ENCODE assay signal across 9 cellular contexts in genomic region chr3:128727485-128727884, GRCh38. TPM values are rescaled to one million over a fixed set of nuclear protein-coding genes. Genes with fewer than 3 reads are reported as not detected.
DNase-seq lines count a peak whose midpoint lies in the region; ATAC-seq and TF ChIP-seq lines count a peak whose summit lies in the region.
"Had no signal": no experiment of that assay in that cellular context is flagged by ENCODE, and none has a peak within 500 bp of the region (broad histone marks: within the 10 kb centered on the region; RNA-seq: fewer than 3 reads in every experiment).

No MANE protein-coding gene starts in this region.

- H3K9me3 ChIP-seq in ES-I3 (ENCODE audit: control insufficient read depth, insufficient read depth, low read length) (no peaks in the 10 kb centered on the region), SJCRH30 (replicated peaks) (no peaks in the 10 kb centered on the region), esophagus muscularis mucosa (no peaks in the 10 kb centered on the region), trophoblast cell (ENCODE audit: insufficient read depth, low read depth, low read length) (no peaks in the 10 kb centered on the region)

- H2BK12ac ChIP-seq in trophoblast cell (ENCODE audit: low read length) = no peak overlapping the region

- WGBS in esophagus muscularis mucosa = 36% methylated on average over 6 of the region's 6 CpGs
- WGBS in trophoblast cell (ENCODE audit: extremely low coverage, insufficient coverage, insufficient read length) = no CpG with 5 or more reads among the region's 6 CpGs

- H3K9ac ChIP-seq in ES-I3 (ENCODE audit: low read depth, low read length) = peak overlapping the region; percentile 94; the same call in 1 of the 2 replicates
- H3K9ac ChIP-seq in trophoblast cell (ENCODE audit: low read length) = no peak overlapping the region

- H3K27me3 ChIP-seq in SJCRH30 = no peaks in the 10 kb centered on the region
- no peaks in the 10 kb centered on the region for H3K27me3 ChIP-seq in esophagus muscularis mucosa
- no peaks in the 10 kb centered on the region for H3K27me3 ChIP-seq in trophoblast cell (ENCODE audit: insufficient read depth, low read length)

- no peak overlapping the region for H4K8ac ChIP-seq in trophoblast cell (ENCODE audit: low read depth, low read length)

- no peak overlapping the region for H3K14ac ChIP-seq in trophoblast cell (ENCODE audit: low read length)

- H3K4ac ChIP-seq in trophoblast cell (ENCODE audit: low read depth, low read length) = peak overlapping the region; percentile 95

- H3K4me1 ChIP-seq in ES-I3 (ENCODE audit: insufficient read depth, low read length) (peaks cover 28% of the 10 kb centered on the region), SJCRH30 (peaks cover 8% of the 10 kb centered on the region), esophagus muscularis mucosa (peaks cover 43 to 62% (median 60%) of the 10 kb centered on the region in 4 donors), trophoblast cell (ENCODE audit: control insufficient read depth in 1 of 2, insufficient read depth in 2 of 2, low read length in 2 of 2) (peaks cover 0 to 5% of the 10 kb centered on the region in 2 experiments)

- H3K18ac ChIP-seq in trophoblast cell (ENCODE audit: low read length) = no peak overlapping the region

- no peak overlapping the region for H2BK120ac ChIP-seq in trophoblast cell (ENCODE audit: insufficient read depth, low read length, poor library complexity)

- ATAC-seq in GM21737 (IDR thresholded peaks at IDR 0.05; ENCODE audit: unreplicated experiment) (no peak), omental fat pad (ENCODE audit: low FRiP score) (no peak), GM21447 (IDR thresholded peaks at IDR 0.05; ENCODE audit: unreplicated experiment) (no peak)
- ATAC-seq: sciatic nerve had no signal

- H3K4me2 ChIP-seq in trophoblast cell (ENCODE audit: low read length) = peak overlapping the region; percentile 70

- no peak overlapping the region for H4K91ac ChIP-seq in trophoblast cell (ENCODE audit: low read depth, low read length)

- peaks cover 7% of the 10 kb centered on the region for H3K79me1 ChIP-seq in trophoblast cell (ENCODE audit: low read length)

- H4K12ac ChIP-seq in trophoblast cell (ENCODE audit: low read depth, low read length) = no peak overlapping the region

- no peak overlapping the region for H3K23ac ChIP-seq in trophoblast cell (ENCODE audit: low read length)

- no peak for TF ChIP-seq EP300 in esophagus muscularis mucosa (IDR thresholded peaks at IDR 0.05)

- no peak overlapping the region for H3K27ac ChIP-seq in SJCRH30
- H3K27ac ChIP-seq in esophagus muscularis mucosa (replicated peaks in 1 of 4) = peak overlapping the region; percentile 98 to 99 (median 99)
- H3K27ac ChIP-seq in trophoblast cell (ENCODE audit: low read depth, low read length) = no peak overlapping the region

- H2AK5ac ChIP-seq in trophoblast cell (ENCODE audit: low read length) = no peak overlapping the region

- H3K79me2 ChIP-seq in trophoblast cell (ENCODE audit: control insufficient read depth, insufficient read depth, low read length, poor library complexity) = peaks cover 28% of the 10 kb centered on the region

- no peak overlapping the region for H2BK5ac ChIP-seq in trophoblast cell (ENCODE audit: low read depth, low read length, poor library complexity)

- TF ChIP-seq POLR2A in esophagus muscularis mucosa (IDR thresholded peaks at IDR 0.05; ENCODE audit: low read depth) = no peak

- TF ChIP-seq CTCF in esophagus muscularis mucosa (IDR thresholded peaks at IDR 0.05) = no peak
- no peak for TF ChIP-seq CTCF in omental fat pad (IDR thresholded peaks at IDR 0.05)

- no peaks in the 10 kb centered on the region for H3K36me3 ChIP-seq in ES-I3 (ENCODE audit: insufficient read depth, low read length)
- H3K36me3 ChIP-seq in SJCRH30 = no peaks in the 10 kb centered on the region
- no peaks in the 10 kb centered on the region for H3K36me3 ChIP-seq in esophagus muscularis mucosa
- no peaks in the 10 kb centered on the region for H3K36me3 ChIP-seq in trophoblast cell (ENCODE audit: control insufficient read depth in 1 of 2, insufficient read depth in 2 of 2, low read length in 2 of 2)

- H2AFZ ChIP-seq in trophoblast cell (ENCODE audit: insufficient read depth, low read length, poor library complexity) = no peak overlapping the region

- DNase-seq in SJCRH30 = no peak
- no peak for DNase-seq in esophagus muscularis mucosa (ENCODE audit: extremely low spot score)
- DNase-seq in trophoblast cell = peak; percentile 16 to 40
- DNase-seq in omental fat pad (ENCODE audit: low spot score) = no peak
- DNase-seq in HCEC 1CT = no peak

- H3K4me3 ChIP-seq in SJCRH30 (peak overlapping the region; percentile 71), esophagus muscularis mucosa (peak overlapping the region; percentile 88 to 100 (median 97)), trophoblast cell (ENCODE audit: low read depth, low read length) (no peak overlapping the region)

- intact Hi-C loops in esophagus muscularis mucosa (cut with DNase I) = loop anchor here (2.0 to 5.0 kb wide), 2 partner anchors 47 to 70 kb away; no protein-coding TSS in a partner anchor

RNA-seq across cellular contexts. Expression of gene RAB7A, which starts 1.5 kb away (rescaled TPM):
- 74.9 and 83.8 TPM in 2 replicates for total RNA-seq in SJCRH30 (2014; rRNA removed; shearing (Covaris generic))
- total RNA-seq in esophagus muscularis mucosa (100 to 1,000 TPM in 1 of 4 donors, 10 to 100 TPM in 3; 81.0 to 116 (median 87.0) TPM), omental fat pad (100 to 1,000 TPM; 125 to 170 (median 135) TPM)
- polyA plus RNA-seq in trophoblast cell (2013) = 236 and 247 TPM in 2 replicates

Comparison
In these comparisons a context has a peak if more than half of its experiments do, and no peak if none do; other contexts are left out.
1. DNase-seq: peak in trophoblast cell (2 of 2); none in SJCRH30 (0 of 2), esophagus muscularis mucosa (single experiment), omental fat pad (single experiment) and HCEC 1CT (single experiment).
2. H3K27ac ChIP-seq: peak in esophagus muscularis mucosa (4 of 4); none in SJCRH30 (single experiment) and trophoblast cell (single experiment).